Comparison of ENCODE assay signal across 1 cellular context in the genomic region with DNA sequence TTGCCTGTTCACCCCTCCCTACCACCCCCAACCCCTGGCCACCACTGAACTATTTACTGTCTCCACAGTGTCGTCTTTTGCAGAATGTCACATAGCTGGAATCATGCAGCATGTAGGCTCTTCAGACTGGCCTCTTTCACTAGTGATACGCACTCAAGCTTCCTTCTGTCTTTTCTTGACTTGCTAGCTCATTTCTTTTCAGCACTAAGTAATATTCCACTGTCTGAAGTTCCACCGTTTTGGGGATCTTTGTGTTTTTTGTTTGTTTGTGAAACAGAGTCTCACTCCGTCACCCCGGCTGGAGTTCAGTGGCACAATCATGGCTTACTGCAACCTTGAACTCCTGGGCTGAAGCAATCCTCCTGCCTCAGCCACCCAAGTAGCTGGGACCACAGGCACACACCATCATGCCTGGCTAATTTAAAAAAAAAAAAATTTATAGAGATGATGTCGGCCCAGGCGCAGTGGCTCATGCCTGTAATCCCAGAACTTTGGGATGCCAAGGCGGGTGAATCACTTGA.
TF ChIP-seq lines count a peak whose summit lies in the region.

No MANE protein-coding gene starts in this region.

TF ChIP-seq in HCT116, 20 proteins besides CTCF, POLR2A, EP300 and RAD21:
- TF ChIP-seq ZFX (IDR thresholded peaks at IDR 0.05) = no peak
- no peak for TF ChIP-seq SRF (IDR thresholded peaks at IDR 0.05; ENCODE audit: low read depth)
- no peak for TF ChIP-seq EZH2phosphoT487 (IDR thresholded peaks at IDR 0.05; ENCODE audit: borderline replicate concordance)
- TF ChIP-seq CEBPB (IDR thresholded peaks at IDR 0.05; ENCODE audit: low read depth) = no peak
- TF ChIP-seq, protein P1, sequence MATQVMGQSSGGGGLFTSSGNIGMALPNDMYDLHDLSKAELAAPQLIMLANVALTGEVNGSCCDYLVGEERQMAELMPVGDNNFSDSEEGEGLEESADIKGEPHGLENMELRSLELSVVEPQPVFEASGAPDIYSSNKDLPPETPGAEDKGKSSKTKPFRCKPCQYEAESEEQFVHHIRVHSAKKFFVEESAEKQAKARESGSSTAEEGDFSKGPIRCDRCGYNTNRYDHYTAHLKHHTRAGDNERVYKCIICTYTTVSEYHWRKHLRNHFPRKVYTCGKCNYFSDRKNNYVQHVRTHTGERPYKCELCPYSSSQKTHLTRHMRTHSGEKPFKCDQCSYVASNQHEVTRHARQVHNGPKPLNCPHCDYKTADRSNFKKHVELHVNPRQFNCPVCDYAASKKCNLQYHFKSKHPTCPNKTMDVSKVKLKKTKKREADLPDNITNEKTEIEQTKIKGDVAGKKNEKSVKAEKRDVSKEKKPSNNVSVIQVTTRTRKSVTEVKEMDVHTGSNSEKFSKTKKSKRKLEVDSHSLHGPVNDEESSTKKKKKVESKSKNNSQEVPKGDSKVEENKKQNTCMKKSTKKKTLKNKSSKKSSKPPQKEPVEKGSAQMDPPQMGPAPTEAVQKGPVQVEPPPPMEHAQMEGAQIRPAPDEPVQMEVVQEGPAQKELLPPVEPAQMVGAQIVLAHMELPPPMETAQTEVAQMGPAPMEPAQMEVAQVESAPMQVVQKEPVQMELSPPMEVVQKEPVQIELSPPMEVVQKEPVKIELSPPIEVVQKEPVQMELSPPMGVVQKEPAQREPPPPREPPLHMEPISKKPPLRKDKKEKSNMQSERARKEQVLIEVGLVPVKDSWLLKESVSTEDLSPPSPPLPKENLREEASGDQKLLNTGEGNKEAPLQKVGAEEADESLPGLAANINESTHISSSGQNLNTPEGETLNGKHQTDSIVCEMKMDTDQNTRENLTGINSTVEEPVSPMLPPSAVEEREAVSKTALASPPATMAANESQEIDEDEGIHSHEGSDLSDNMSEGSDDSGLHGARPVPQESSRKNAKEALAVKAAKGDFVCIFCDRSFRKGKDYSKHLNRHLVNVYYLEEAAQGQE (IDR thresholded peaks at IDR 0.05; ENCODE audit: low read depth) = no peak
- no peak for TF ChIP-seq ELF1 (IDR thresholded peaks at IDR 0.05; ENCODE audit: borderline replicate concordance, low read depth)
- TF ChIP-seq, protein P2, sequence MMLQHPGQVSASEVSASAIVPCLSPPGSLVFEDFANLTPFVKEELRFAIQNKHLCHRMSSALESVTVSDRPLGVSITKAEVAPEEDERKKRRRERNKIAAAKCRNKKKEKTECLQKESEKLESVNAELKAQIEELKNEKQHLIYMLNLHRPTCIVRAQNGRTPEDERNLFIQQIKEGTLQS (IDR thresholded peaks at IDR 0.05) = no peak
- TF ChIP-seq ZNF274 (IDR thresholded peaks at IDR 0.05; ENCODE audit: low read depth, low read length) = no peak
- no peak for TF ChIP-seq POLR2AphosphoS5 (IDR thresholded peaks at IDR 0.05; ENCODE audit: low read depth, low read length)
- TF ChIP-seq, protein P3, sequence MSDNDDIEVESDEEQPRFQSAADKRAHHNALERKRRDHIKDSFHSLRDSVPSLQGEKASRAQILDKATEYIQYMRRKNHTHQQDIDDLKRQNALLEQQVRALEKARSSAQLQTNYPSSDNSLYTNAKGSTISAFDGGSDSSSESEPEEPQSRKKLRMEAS (IDR thresholded peaks at IDR 0.05) = no peak
- TF ChIP-seq SIN3A (IDR thresholded peaks at IDR 0.05; ENCODE audit: low read depth) = no peak
- TF ChIP-seq CBX3 (IDR thresholded peaks at IDR 0.05; ENCODE audit: low read depth) = no peak
- TF ChIP-seq EZH2 (IDR thresholded peaks at IDR 0.05) = no peak
